In the genomic region with DNA sequence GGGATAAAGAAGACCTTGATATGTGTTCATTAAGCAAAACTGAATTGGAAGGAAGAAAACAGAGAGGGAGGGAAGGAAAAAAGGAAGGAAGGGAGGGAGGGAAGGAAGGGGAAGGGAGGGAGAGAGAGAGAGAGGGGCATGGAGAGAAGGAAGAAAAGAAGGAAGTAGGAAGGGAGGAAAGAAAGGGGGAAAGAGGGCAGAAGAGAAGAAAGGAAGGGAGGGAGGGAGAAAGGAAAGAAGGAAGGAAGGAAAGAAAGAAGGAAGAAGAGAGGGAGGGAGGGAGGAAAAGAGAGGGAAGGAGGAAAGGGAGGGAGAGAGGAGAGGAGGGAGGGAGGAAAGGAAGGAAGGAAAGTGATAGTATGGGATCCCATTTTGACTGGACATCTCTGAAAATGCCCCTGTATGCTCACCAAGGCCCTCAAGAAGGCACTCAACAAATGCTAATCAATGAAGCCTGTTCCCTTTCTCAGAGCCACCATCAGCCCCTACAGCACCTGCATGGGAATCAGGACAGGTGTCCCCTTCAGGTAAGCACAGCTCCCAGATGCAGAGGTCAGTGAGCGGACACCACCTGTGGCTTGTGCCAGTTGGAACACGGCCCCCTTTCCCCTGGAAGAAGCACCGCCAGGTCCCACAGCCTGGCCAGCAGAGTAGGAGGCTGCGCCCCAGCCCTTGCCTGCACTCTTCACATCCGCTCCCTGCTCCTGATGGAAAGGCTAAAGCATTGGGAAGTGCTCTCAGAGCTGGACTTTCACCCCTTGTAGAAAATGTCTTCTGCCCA, we compare ENCODE assay signal across 24 cellular contexts.
"Had no signal": no experiment of that assay in that cellular context is flagged by ENCODE, and none has a peak within 500 bp of the region (broad histone marks: within the 10 kb centered on the region; RNA-seq: fewer than 3 reads in every experiment).

No MANE protein-coding gene starts in this region.

- H3K9me3 ChIP-seq: heart right ventricle, sigmoid colon, testis had no signal

- H3K36me3 Mint-ChIP-seq: brain, memory B cell, naive B cell, type B pancreatic cell had no signal

- H3K27ac ChIP-seq: heart right ventricle, sigmoid colon had no signal

- H3K4me3 Mint-ChIP-seq: activated CD4-positive, alpha-beta T cell treated with anti-CD3 and anti-CD28 coated beads, Interleukin-2, amount 10 ng/mL, durations not matched to agents 7 days and 5 days; activated CD8-positive, alpha-beta T cell treated with anti-CD3 and anti-CD28 coated beads, Interleukin-2, amount 10 ng/mL, durations not matched to agents 7 days and 5 days; activated naive CD8-positive, alpha-beta T cell treated with anti-CD3 and anti-CD28 coated beads, Interleukin-2, amount 50 U/mL, for 24 hours; activated T-helper 1 cell treated with anti-CD3 and anti-CD28 coated beads, Interleukin-12 subunit alpha, Interleukin-12 subunit beta, Interleukin-2, Interleukin-4 antibody, amounts not matched to agents 30 ng/mL and 10 ng/mL and 1 ng/mL, durations not matched to agents 14 hours and 24 hours and 36 hours; brain; dendritic cell treated with granulocyte-macrophage colony-stimulating factor and Interleukin-4, amounts not matched to agents 40 ng/mL and 50 ng/mL, for 4 days; memory B cell; T-helper 1 cell treated with Interleukin-12 subunit alpha and Interleukin-12 subunit beta and Interleukin-4 antibody, amounts not matched to agents 30 μg/mL and 1 μg/mL, for 36 hours; type B pancreatic cell had no signal

- DNase-seq: activated CD4-positive, alpha-beta T cell treated with anti-CD3 and anti-CD28 coated beads, Interleukin-2, amount 10 ng/mL, durations not matched to agents 7 days and 5 days; activated CD8-positive, alpha-beta T cell treated with anti-CD3 and anti-CD28 coated beads, Interleukin-2, amount 10 ng/mL, durations not matched to agents 7 days and 5 days; activated gamma-delta T cell; activated naive CD4-positive, alpha-beta T cell treated with anti-CD3 and anti-CD28 coated beads, Interleukin-2, amount 50 U/mL, for 16 hours; activated naive CD8-positive, alpha-beta T cell treated with anti-CD3 and anti-CD28 coated beads, Interleukin-2, amount 50 U/mL, for 24 hours; effector CD4-positive, alpha-beta T cell; heart right ventricle; left cardiac atrium; naive B cell; occipital lobe; sigmoid colon; stimulated activated CD4-positive, alpha-beta T cell treated with anti-CD3 and anti-CD28 coated beads, Interleukin-2, amount 100 ng/mL, for 48 hours; stimulated activated CD8-positive, alpha-beta memory T cell treated with anti-CD3 and anti-CD28 coated beads, Interleukin-4, amount 100 ng/mL, for 48 hours; stimulated activated naive CD4-positive, alpha-beta T cell; testis had no signal

- H3K4me1 Mint-ChIP-seq: activated CD4-positive, alpha-beta T cell treated with anti-CD3 and anti-CD28 coated beads, Interleukin-2, amount 10 ng/mL, durations not matched to agents 7 days and 5 days; memory B cell had no signal

- FAIRE-seq: endometrium had no signal

- H3K4me1 ChIP-seq: sigmoid colon, testis had no signal

- H3K27me3 ChIP-seq: sigmoid colon, testis had no signal

- H3K9me3 Mint-ChIP-seq: activated CD4-positive, alpha-beta T cell treated with anti-CD3 and anti-CD28 coated beads, Interleukin-2, amount 10 ng/mL, durations not matched to agents 7 days and 5 days; activated naive CD8-positive, alpha-beta T cell treated with anti-CD3 and anti-CD28 coated beads, Interleukin-2, amount 50 U/mL, for 24 hours; activated T-helper 1 cell treated with anti-CD3 and anti-CD28 coated beads, Interleukin-12 subunit alpha, Interleukin-12 subunit beta, Interleukin-2, Interleukin-4 antibody, amounts not matched to agents 30 ng/mL and 10 ng/mL and 1 ng/mL, durations not matched to agents 14 hours and 24 hours and 36 hours; memory B cell; T-helper 1 cell treated with Interleukin-12 subunit alpha and Interleukin-12 subunit beta and Interleukin-4 antibody, amounts not matched to agents 30 μg/mL and 1 μg/mL, for 36 hours had no signal

- H3K36me3 ChIP-seq: heart right ventricle, sigmoid colon had no signal

- H3K4me3 ChIP-seq: heart right ventricle, sigmoid colon, testis had no signal

- H3K27ac Mint-ChIP-seq: activated CD4-positive, alpha-beta T cell treated with anti-CD3 and anti-CD28 coated beads, Interleukin-2, amount 10 ng/mL, durations not matched to agents 7 days and 5 days; activated CD8-positive, alpha-beta T cell treated with anti-CD3 and anti-CD28 coated beads, Interleukin-2, amount 10 ng/mL, durations not matched to agents 7 days and 5 days; activated naive CD8-positive, alpha-beta T cell treated with anti-CD3 and anti-CD28 coated beads, Interleukin-2, amount 50 U/mL, for 24 hours; activated T-helper 1 cell treated with anti-CD3 and anti-CD28 coated beads, Interleukin-12 subunit alpha, Interleukin-12 subunit beta, Interleukin-2, Interleukin-4 antibody, amounts not matched to agents 30 ng/mL and 10 ng/mL and 1 ng/mL, durations not matched to agents 14 hours and 24 hours and 36 hours; brain; dendritic cell treated with granulocyte-macrophage colony-stimulating factor and Interleukin-4, amounts not matched to agents 40 ng/mL and 50 ng/mL, for 4 days; memory B cell; progenitor cell of endocrine pancreas; T-helper 1 cell treated with Interleukin-12 subunit alpha and Interleukin-12 subunit beta and Interleukin-4 antibody, amounts not matched to agents 30 μg/mL and 1 μg/mL, for 36 hours; type B pancreatic cell had no signal

- ATAC-seq: activated CD4-positive, CD25-positive, alpha-beta regulatory T cell treated with anti-CD3 and anti-CD28 coated beads, Interleukin-2, amount 50 U/mL, for 24 hours; activated CD8-positive, alpha-beta T cell treated with anti-CD3 and anti-CD28 coated beads, Interleukin-2, amount 10 ng/mL, durations not matched to agents 7 days and 5 days; activated naive CD8-positive, alpha-beta T cell treated with anti-CD3 and anti-CD28 coated beads, Interleukin-2, amount 50 U/mL, for 24 hours had no signal
